In the genomic region with DNA sequence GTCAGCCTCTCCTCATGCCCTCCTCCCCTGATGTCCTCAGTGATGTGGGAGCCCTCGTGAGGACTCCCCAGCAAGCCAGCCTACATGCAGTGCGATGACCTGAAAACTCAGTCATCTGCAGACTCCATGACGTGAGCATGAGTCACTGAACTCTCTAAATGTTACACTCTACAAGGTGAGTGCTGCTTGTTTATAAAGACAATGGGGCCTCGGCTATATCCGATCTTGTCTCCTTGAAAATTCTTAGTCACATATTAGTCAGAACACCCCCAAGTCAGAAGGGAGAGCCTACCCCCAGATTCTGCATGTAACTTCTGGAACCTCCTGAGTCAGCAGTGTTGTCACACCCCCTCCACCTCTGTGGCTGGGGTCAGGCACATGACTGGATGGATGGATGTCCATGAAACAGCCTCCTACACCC, we compare ENCODE assay signal across 11 cellular contexts.
DNase-seq lines count a peak whose midpoint lies in the region; ATAC-seq and TF ChIP-seq lines count a peak whose summit lies in the region.
"Had no signal": no experiment of that assay in that cellular context is flagged by ENCODE, and none has a peak within 500 bp of the region (broad histone marks: within the 10 kb centered on the region; RNA-seq: fewer than 3 reads in every experiment).

No MANE protein-coding gene starts in this region.

- peak; percentile 60 for ATAC-seq in omental fat pad (ENCODE audit: low FRiP score)
- no peak for ATAC-seq in HG03439 (IDR thresholded peaks at IDR 0.05; ENCODE audit: unreplicated experiment)

- no peaks in the 10 kb centered on the region for H3K9me3 ChIP-seq in CD4-positive, alpha-beta memory T cell (ENCODE audit: control insufficient read depth in 1 of 2, low read length in 2 of 2)

- no peak overlapping the region for H3K4me3 ChIP-seq in CD4-positive, alpha-beta memory T cell (ENCODE audit: low read length in 2 of 2)

- H3K27me3 Mint-ChIP-seq in glutamatergic neuron (ENCODE audit: unreplicated experiment): no peaks in the 10 kb centered on the region
- H3K27me3 Mint-ChIP-seq in CD4-positive, alpha-beta memory T cell: no peaks in the 10 kb centered on the region
- H3K27me3 Mint-ChIP-seq: stimulated activated naive CD8-positive, alpha-beta T cell treated with anti-CD3 and anti-CD28 coated beads, Interleukin-15, Interleukin-2, amounts not matched to agents 100 ng/mL and 50 ng/mL, for 24 hours had no signal

- H3K36me3 Mint-ChIP-seq in glutamatergic neuron (ENCODE audit: unreplicated experiment): no peaks in the 10 kb centered on the region
- no peaks in the 10 kb centered on the region for H3K36me3 Mint-ChIP-seq in CD4-positive, alpha-beta memory T cell

- peaks cover 1% of the 10 kb centered on the region for H3K9me3 Mint-ChIP-seq in glutamatergic neuron (ENCODE audit: unreplicated experiment)
- peaks cover 0 to 18% (median 10%) of the 10 kb centered on the region in 8 donors for H3K9me3 Mint-ChIP-seq in CD4-positive, alpha-beta memory T cell
- H3K9me3 Mint-ChIP-seq: stimulated activated naive CD8-positive, alpha-beta T cell treated with anti-CD3 and anti-CD28 coated beads, Interleukin-15, Interleukin-2, amounts not matched to agents 100 ng/mL and 50 ng/mL, for 24 hours had no signal

- no peak overlapping the region for H3K27ac Mint-ChIP-seq in glutamatergic neuron (ENCODE audit: unreplicated experiment)
- H3K27ac Mint-ChIP-seq in CD4-positive, alpha-beta memory T cell: no peak overlapping the region
- H3K27ac Mint-ChIP-seq: stimulated activated naive CD8-positive, alpha-beta T cell treated with anti-CD3 and anti-CD28 coated beads, Interleukin-15, Interleukin-2, amounts not matched to agents 100 ng/mL and 50 ng/mL, for 24 hours had no signal

- no peaks in the 10 kb centered on the region for H3K36me3 ChIP-seq in CD4-positive, alpha-beta memory T cell (ENCODE audit: insufficient read depth, low read length)

- no peaks in the 10 kb centered on the region for H3K27me3 ChIP-seq in CD4-positive, alpha-beta memory T cell (ENCODE audit: insufficient read depth, low read length)

- intact Hi-C loops in CD4-positive, alpha-beta memory T cell (cut with micrococcal nuclease): no loop called here

- peak; percentile 98 for DNase-seq in EL
- peak; percentile 99 for DNase-seq in NCI-H226
- peak; percentile 43 for DNase-seq in dedifferentiated amniotic fluid mesenchymal stem cell (ENCODE audit: extremely low spot score)
- no peak for DNase-seq in omental fat pad (ENCODE audit: low spot score)
- DNase-seq in glutamatergic neuron: no peak
- no peak for DNase-seq in NCI-H146 treated with DMSO at 0.1 percent for 48 hours (lab: John Stamatoyannopoulos, UW; ENCODE audit: unreplicated experiment)
- no peak for DNase-seq in CD4-positive, alpha-beta memory T cell
- DNase-seq: NCI-H2029 treated with DMSO at 0.1 percent for 48 hours, small intestine had no signal

- TF ChIP-seq CTCF in omental fat pad (IDR thresholded peaks at IDR 0.05) (no peak), glutamatergic neuron (IDR thresholded peaks at IDR 0.05; ENCODE audit: partially characterized antibody, unreplicated experiment) (no peak)

- H3K4me1 ChIP-seq in CD4-positive, alpha-beta memory T cell (ENCODE audit: insufficient read depth, low read length): no peaks in the 10 kb centered on the region

- CTCF ChIA-PET in CD4-positive, alpha-beta memory T cell (lab: Charles Lee; ENCODE audit: partially characterized antibody): no interaction called here

- POLR2A ChIA-PET in CD4-positive, alpha-beta memory T cell (lab: Charles Lee; ENCODE audit: partially characterized antibody): no interaction called here

- no peak overlapping the region for H3K4me3 Mint-ChIP-seq in glutamatergic neuron (ENCODE audit: unreplicated experiment)
- H3K4me3 Mint-ChIP-seq in CD4-positive, alpha-beta memory T cell: no peak overlapping the region
- H3K4me3 Mint-ChIP-seq: stimulated activated naive CD8-positive, alpha-beta T cell treated with anti-CD3 and anti-CD28 coated beads, Interleukin-15, Interleukin-2, amounts not matched to agents 100 ng/mL and 50 ng/mL, for 24 hours had no signal

- H3K4me1 Mint-ChIP-seq in glutamatergic neuron (ENCODE audit: low read depth, unreplicated experiment): no peaks in the 10 kb centered on the region
- H3K4me1 Mint-ChIP-seq in CD4-positive, alpha-beta memory T cell: no peaks in the 10 kb centered on the region

- no peak overlapping the region for H3K27ac ChIP-seq in CD4-positive, alpha-beta memory T cell (ENCODE audit: low read depth, low read length)

Comparison
In these comparisons a context has a peak if more than half of its experiments do, and no peak if none do; other contexts are left out.
1. DNase-seq: peak in EL (single experiment), NCI-H226 (single experiment) and dedifferentiated amniotic fluid mesenchymal stem cell (single experiment); none in omental fat pad (single experiment), glutamatergic neuron (single experiment), NCI-H146 treated with DMSO at 0.1 percent for 48 hours (single experiment) and CD4-positive, alpha-beta memory T cell (0 of 5).